8 cellular contexts compared by ENCODE assay signal in the genomic region with DNA sequence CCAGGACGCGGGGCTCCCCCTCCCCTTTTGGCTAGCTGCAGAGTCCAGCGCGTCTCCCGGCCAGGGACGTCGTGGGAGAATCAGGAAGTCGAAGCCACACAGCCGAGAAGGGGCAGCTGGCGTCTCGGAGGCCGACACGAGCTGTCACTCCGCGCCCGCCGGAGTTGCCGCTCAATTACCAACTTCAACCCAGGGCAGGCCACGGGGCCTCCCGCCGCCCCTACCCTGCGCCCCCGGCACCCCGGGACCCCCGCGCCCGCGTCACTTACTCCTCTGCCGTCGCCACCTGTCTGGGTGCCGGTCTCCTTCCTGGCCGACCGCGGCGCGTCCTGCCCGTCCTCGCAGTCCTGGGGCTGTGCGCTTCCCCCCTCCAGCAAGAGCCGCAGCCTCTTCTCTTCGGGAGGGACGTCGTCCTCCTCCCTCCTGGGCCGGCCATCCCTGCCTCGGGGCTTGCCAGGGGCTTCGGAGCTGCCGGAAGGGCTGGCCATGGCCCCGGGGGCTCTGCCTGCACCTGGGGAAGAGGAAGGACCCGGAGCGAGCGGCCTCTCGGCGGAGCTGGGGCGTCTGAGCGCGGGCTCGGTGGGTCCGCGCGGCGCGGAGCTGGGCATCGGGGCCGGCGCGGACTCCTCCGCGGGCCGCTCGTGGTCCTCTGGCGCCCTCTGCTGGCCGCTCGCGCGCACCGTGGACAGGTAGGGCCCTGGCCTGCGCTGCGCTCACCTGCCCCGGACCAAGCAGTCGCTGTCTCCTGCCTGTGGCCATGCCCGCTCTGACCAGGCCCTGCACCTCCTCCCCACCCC.
DNase-seq lines count a peak whose midpoint lies in the region; FAIRE-seq and TF ChIP-seq lines count a peak whose summit lies in the region.
"Not testable (repeated sequence)": the region's sequence is repeated elsewhere in the genome, so short reads cannot be mapped to it uniquely, and the experiment has no call there.

No MANE protein-coding gene starts in this region.

- peak overlapping the region in 3 of 5 donors; percentile 49 to 57 (median 51) for H3K4me3 Mint-ChIP-seq in immature natural killer cell

- not testable (repeated sequence) for H3K9me3 ChIP-seq in HUES48 (ENCODE audit: control insufficient read depth, insufficient read depth, low read length); prostate gland; thymus (ENCODE audit: control insufficient read depth)

- H3K27ac Mint-ChIP-seq in immature natural killer cell: not testable (repeated sequence)

- not testable (repeated sequence) for H3K9me3 Mint-ChIP-seq in immature natural killer cell

- not testable (repeated sequence) for TF ChIP-seq POLR2A in prostate gland (IDR thresholded peaks at IDR 0.05)

- H3K4me1 Mint-ChIP-seq in immature natural killer cell: not testable (repeated sequence)

- intact Hi-C loops in dorsolateral prefrontal cortex (cut with DNase I): loop anchor here in 1 of 2 donors (10.0 kb wide), 3 partner anchors 155 to 355 kb away; a partner anchor contains a TSS
- intact Hi-C loops in prostate gland (cut with DNase I): not testable (repeated sequence)

- H3K4me1 ChIP-seq in HUES48 (ENCODE audit: control insufficient read depth, insufficient read depth, low read length); prostate gland (replicated peaks); thymus (ENCODE audit: control insufficient read depth, insufficient read depth, low read length): not testable (repeated sequence)

- TF ChIP-seq CTCF in dorsolateral prefrontal cortex (IDR thresholded peaks at IDR 0.05 in 54 of 56, conservative IDR thresholded peaks at IDR 0.05 in 2 of 56; ENCODE audit: low read depth in 1 of 56, partially characterized antibody in 56 of 56): peak in 44 of 56 donors; percentile 21 to 79 (median 59)
- peak; percentile 16 to 82 (median 74) for TF ChIP-seq CTCF in prostate gland (IDR thresholded peaks at IDR 0.05)

- H3K27me3 Mint-ChIP-seq in immature natural killer cell (ENCODE audit: low read depth in 3 of 3): not testable (repeated sequence)

- WGBS in prostate gland: under 1% methylated on average over 71 of the region's 81 CpGs
- WGBS in thymus: 1% methylated on average over 81 of the region's 81 CpGs

- not testable (repeated sequence) for H3K36me3 ChIP-seq in HUES48 (ENCODE audit: control insufficient read depth, insufficient read depth, low read length); prostate gland; thymus (ENCODE audit: control insufficient read depth, insufficient read depth)

- FAIRE-seq in RCC 7860 (lab: Jason Lieb, UNC): not testable (repeated sequence)

- H3K27ac ChIP-seq in HUES48 (ENCODE audit: low read depth, low read length); dorsolateral prefrontal cortex; prostate gland; thymus (ENCODE audit: low read depth): not testable (repeated sequence)

- H3K4me3 ChIP-seq in HUES48 (ENCODE audit: low read depth, low read length): peak overlapping the region; percentile 53
- H3K4me3 ChIP-seq in dorsolateral prefrontal cortex: peak overlapping the region in 55 of 59 donors; percentile 2 to 68 (median 46)
- peak overlapping the region; percentile 32 to 37 for H3K4me3 ChIP-seq in prostate gland
- peak overlapping the region; percentile 37 for H3K4me3 ChIP-seq in thymus (ENCODE audit: low read length)

- H3K36me3 Mint-ChIP-seq in immature natural killer cell: not testable (repeated sequence)

- DNase-seq in D341Med (ENCODE audit: low spot score) (peak; percentile 44), RCC 7860 (ENCODE audit: low spot score) (peak; percentile 5), activated T-cell treated with anti-CD3 and anti-CD28 coated beads for 1 hour (ENCODE audit: low read depth) (peak; percentile 71), dorsolateral prefrontal cortex (peak in 6 of 10 donors; percentile 16 to 75 (median 50)), immature natural killer cell (peak in 2 of 3 donors; percentile 34 to 75), prostate gland (ENCODE audit: low spot score) (peak; percentile 80)

- not testable (repeated sequence) for H3K9ac ChIP-seq in HUES48 (ENCODE audit: low read depth, low read length)

- H3K27me3 ChIP-seq in HUES48 (ENCODE audit: control insufficient read depth, insufficient read depth, low read length); dorsolateral prefrontal cortex; prostate gland (replicated peaks; ENCODE audit: insufficient read depth); thymus (ENCODE audit: control insufficient read depth, insufficient read depth): not testable (repeated sequence)

Comparison
In these comparisons a context has a peak if more than half of its experiments do, and no peak if none do; other contexts are left out.
1. DNase-seq: peak in every context shown above with its lines; median percentile 80 in prostate gland; 71 in activated T-cell treated with anti-CD3 and anti-CD28 coated beads for 1 hour; 54 in immature natural killer cell; 50 in dorsolateral prefrontal cortex; 44 in D341Med; 5 in RCC 7860.